ENCODE assay signal across 8 cellular contexts in genomic region chr22:23281406-23282088, GRCh38.
DNase-seq lines count a peak whose midpoint lies in the region; ATAC-seq and TF ChIP-seq lines count a peak whose summit lies in the region.

No MANE protein-coding gene starts in this region.

- ATAC-seq in HG02798 (IDR thresholded peaks at IDR 0.05; ENCODE audit: poor library complexity, unreplicated experiment), result peak; percentile 60
- ATAC-seq in GM19035 (IDR thresholded peaks at IDR 0.05; ENCODE audit: unreplicated experiment), result no peak

- H3K27ac ChIP-seq in C4-2B (no peak overlapping the region), epithelial cell of prostate (peak overlapping the region; percentile 76)

- no peak overlapping the region for H3K4me3 ChIP-seq in mucosa of stomach (ENCODE audit: low read length)

- DNase-seq in NOMO-1 treated with DMSO at 0.1 percent for 48 hours (lab: John Stamatoyannopoulos, UW; ENCODE audit: unreplicated experiment) (peak; percentile 65), epithelial cell of prostate (ENCODE audit: low read depth, low spot score) (peak; percentile 26)
- DNase-seq in activated CD8-positive, alpha-beta memory T cell treated with anti-CD3 and anti-CD28 coated beads, Interleukin-2, amount 50 U/mL, for 4 hours, result peak; percentile 83
- DNase-seq in stimulated activated CD8-positive, alpha-beta memory T cell treated with anti-CD3 and anti-CD28 coated beads, Interleukin-4, amount 100 ng/mL, for 1 hour (ENCODE audit: low read depth in 2 of 2, low spot score in 1 of 2), result peak; percentile 66 to 69

- peaks cover 5% of the 10 kb centered on the region for H3K36me3 ChIP-seq in mucosa of stomach (ENCODE audit: control insufficient read depth, insufficient read depth, low read length)

- no peaks in the 10 kb centered on the region for H3K9me3 ChIP-seq in mucosa of stomach (ENCODE audit: control insufficient read depth, low read length)

- no peaks in the 10 kb centered on the region for H3K27me3 ChIP-seq in mucosa of stomach (ENCODE audit: control insufficient read depth, insufficient read depth, low read length)

- H3K4me1 ChIP-seq in mucosa of stomach (ENCODE audit: control insufficient read depth, insufficient read depth, low read length), result peaks cover 49% of the 10 kb centered on the region

- peak overlapping the region; percentile 37 for H3K9ac ChIP-seq in mucosa of stomach (ENCODE audit: low read length)

- peak; percentile 95 for TF ChIP-seq CTCF in C4-2B (conservative IDR thresholded peaks at IDR 0.05)

Comparison
In these comparisons a context has a peak if more than half of its experiments do, and no peak if none do; other contexts are left out.
1. DNase-seq: peak in every context shown above with its lines; median percentile 83 in activated CD8-positive, alpha-beta memory T cell treated with anti-CD3 and anti-CD28 coated beads, Interleukin-2, amount 50 U/mL, for 4 hours; 68 in stimulated activated CD8-positive, alpha-beta memory T cell treated with anti-CD3 and anti-CD28 coated beads, Interleukin-4, amount 100 ng/mL, for 1 hour; 65 in NOMO-1 treated with DMSO at 0.1 percent for 48 hours; 26 in epithelial cell of prostate.